In genomic region chr9:41110913-41111312, GRCh38 we compare ENCODE assay signal across 12 cellular contexts. TPM values are rescaled to one million over a fixed set of nuclear protein-coding genes. Genes with fewer than 3 reads are reported as not detected.
"Had no signal": no experiment of that assay in that cellular context is flagged by ENCODE, and none has a peak within 500 bp of the region (broad histone marks: within the 10 kb centered on the region; RNA-seq: fewer than 3 reads in every experiment).

No MANE protein-coding gene starts in this region.

RNA-seq across cellular contexts. Expression of gene FOXD4L6, which starts 17.6 kb away (rescaled TPM):
- total RNA-seq: activated CD8-positive, alpha-beta T cell treated with anti-CD3 and anti-CD28 coated beads, Interleukin-2, amount 10 ng/mL, durations not matched to agents 7 days and 5 days; activated T-cell treated with anti-CD3 and anti-CD28 coated beads, Interleukin-2, amount 50 U/mL, for 4 hours; ascending aorta; heart right ventricle; mucosa of descending colon; ovary; T-helper 2 cell treated with Interferon-gamma antibody and Interleukin-4, amounts not matched to agents 100 ng/mL and 5 ng/mL, for 36 hours; thoracic aorta; upper lobe of left lung had no signal
- polyA plus RNA-seq: adipose tissue, endothelial cell of umbilical vein, heart right ventricle, liver, ovary had no signal
